Comparison of ENCODE assay signal across 3 cellular contexts in genomic region chr7:139425701-139426100, GRCh38.
TF ChIP-seq lines count a peak whose summit lies in the region.
"Not testable (repeated sequence)": the region's sequence is repeated elsewhere in the genome, so short reads cannot be mapped to it uniquely, and the experiment has no call there.

No MANE protein-coding gene starts in this region.

TF ChIP-seq in HCT116, 20 proteins besides CTCF, POLR2A, EP300 and RAD21:
- peak; percentile 26; the same call in 1 of the 2 replicates for TF ChIP-seq FOSL1 (IDR thresholded peaks at IDR 0.05; ENCODE audit: low read depth)
TF ChIP-seq in HCT116: peak in this region for 1; not testable (repeated sequence) for 19.

TF ChIP-seq in SK-N-SH, 30 proteins besides CTCF, POLR2A, EP300 and RAD21:
- 0 out of 2 replicates have a peak, but pooled peaks have one; percentile 23 for TF ChIP-seq POLR2AphosphoS5 (IDR thresholded peaks at IDR 0.05; ENCODE audit: low read depth, low read length)

TF ChIP-seq in K562, 482 proteins besides CTCF, POLR2A, EP300 and RAD21:
- not testable (repeated sequence) for TF ChIP-seq FOXM1 (IDR thresholded peaks at IDR 0.05; ENCODE audit: low read depth); ATF3 (CRISPR knock-in tag; conservative IDR thresholded peaks at IDR 0.05)
- 0 out of 2 replicates have a peak, but pooled peaks have one; percentile 21 for TF ChIP-seq FOXM1 (CRISPR knock-in tag; IDR thresholded peaks at IDR 0.05; ENCODE audit: low read depth)
- TF ChIP-seq SUPT5H (IDR thresholded peaks at IDR 0.05) = peak; percentile 62
- TF ChIP-seq SMARCA4 (IDR thresholded peaks at IDR 0.05) = 0 out of 2 replicates have a peak, but pooled peaks have one; percentile 36
- peak; percentile 50; the same call in 1 of the 2 replicates for TF ChIP-seq ATF3 (IDR thresholded peaks at IDR 0.05)
- peak; percentile 44 for TF ChIP-seq POLR2B (IDR thresholded peaks at IDR 0.05; ENCODE audit: low read depth, partially characterized antibody)
- TF ChIP-seq POLR2AphosphoS5 (IDR thresholded peaks at IDR 0.05; ENCODE audit: control insufficient read depth, insufficient read depth, low read depth, low read length) = peak; percentile 37; the same call in 1 of the 2 replicates
